ENCODE assay signal across 1 cellular context in genomic region chr2:157856157-157856455, GRCh38.
TF ChIP-seq lines count a peak whose summit lies in the region.

No MANE protein-coding gene starts in this region.

TF ChIP-seq in K562, 482 proteins besides CTCF, POLR2A, EP300 and RAD21 (continued from another document):
- TF ChIP-seq, protein P1, sequence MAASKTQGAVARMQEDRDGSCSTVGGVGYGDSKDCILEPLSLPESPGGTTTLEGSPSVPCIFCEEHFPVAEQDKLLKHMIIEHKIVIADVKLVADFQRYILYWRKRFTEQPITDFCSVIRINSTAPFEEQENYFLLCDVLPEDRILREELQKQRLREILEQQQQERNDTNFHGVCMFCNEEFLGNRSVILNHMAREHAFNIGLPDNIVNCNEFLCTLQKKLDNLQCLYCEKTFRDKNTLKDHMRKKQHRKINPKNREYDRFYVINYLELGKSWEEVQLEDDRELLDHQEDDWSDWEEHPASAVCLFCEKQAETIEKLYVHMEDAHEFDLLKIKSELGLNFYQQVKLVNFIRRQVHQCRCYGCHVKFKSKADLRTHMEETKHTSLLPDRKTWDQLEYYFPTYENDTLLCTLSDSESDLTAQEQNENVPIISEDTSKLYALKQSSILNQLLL (CRISPR knock-in tag; IDR thresholded peaks at IDR 0.05; ENCODE audit: borderline replicate concordance) = no peak
- TF ChIP-seq ZNF311 (CRISPR knock-in tag; IDR thresholded peaks at IDR 0.05) (no peak), ZNF407 (IDR thresholded peaks at IDR 0.05; ENCODE audit: low read depth) (no peak), MTF1 (CRISPR knock-in tag; IDR thresholded peaks at IDR 0.05; ENCODE audit: borderline replicate concordance) (no peak), CEBPG (CRISPR knock-in tag; IDR thresholded peaks at IDR 0.05) (no peak), CEBPG (tag; conservative IDR thresholded peaks at IDR 0.05 in 1 of 2, IDR thresholded peaks at IDR 0.05 in 1 of 2) (peak in 1 of 2 experiments; percentile 41; a peak in 1 of 4 replicates), THAP7 (CRISPR knock-in tag; IDR thresholded peaks at IDR 0.05) (no peak), ZEB2 (IDR thresholded peaks at IDR 0.05) (no peak), NR1H2 (CRISPR knock-in tag; IDR thresholded peaks at IDR 0.05) (no peak), RCOR1 (IDR thresholded peaks at IDR 0.05; ENCODE audit: borderline replicate concordance in 1 of 2, low read depth in 2 of 2, low read length in 2 of 2) (no peak), ZNF644 (tag; IDR thresholded peaks at IDR 0.05; ENCODE audit: low read depth) (no peak), ZKSCAN8 (CRISPR knock-in tag; IDR thresholded peaks at IDR 0.05) (no peak), NCOA4 (IDR thresholded peaks at IDR 0.05; ENCODE audit: partially characterized antibody) (no peak), ZC3H4 (CRISPR knock-in tag; IDR thresholded peaks at IDR 0.05; ENCODE audit: borderline replicate concordance) (no peak), JUN (IDR thresholded peaks at IDR 0.05; ENCODE audit: borderline replicate concordance, low read depth, low read length) (0 out of 2 replicates have a peak, but pooled peaks have one; percentile 27), JUN (CRISPR knock-in tag; IDR thresholded peaks at IDR 0.05; ENCODE audit: borderline replicate concordance) (no peak), BDP1 (IDR thresholded peaks at IDR 0.05; ENCODE audit: insufficient read depth, insufficient read length) (no peak), ZNF239 (CRISPR knock-in tag; IDR thresholded peaks at IDR 0.05) (no peak), EGR1 (conservative IDR thresholded peaks at IDR 0.05) (no peak), ZBTB49 (CRISPR knock-in tag; IDR thresholded peaks at IDR 0.05; ENCODE audit: borderline replicate concordance) (no peak), ZZZ3 (IDR thresholded peaks at IDR 0.05) (no peak)
- TF ChIP-seq, protein P2, sequence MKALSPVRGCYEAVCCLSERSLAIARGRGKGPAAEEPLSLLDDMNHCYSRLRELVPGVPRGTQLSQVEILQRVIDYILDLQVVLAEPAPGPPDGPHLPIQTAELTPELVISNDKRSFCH (CRISPR knock-in tag; IDR thresholded peaks at IDR 0.05) = no peak
- TF ChIP-seq, protein P2 (tag; IDR thresholded peaks at IDR 0.05) = no peak
- TF ChIP-seq, protein P3, sequence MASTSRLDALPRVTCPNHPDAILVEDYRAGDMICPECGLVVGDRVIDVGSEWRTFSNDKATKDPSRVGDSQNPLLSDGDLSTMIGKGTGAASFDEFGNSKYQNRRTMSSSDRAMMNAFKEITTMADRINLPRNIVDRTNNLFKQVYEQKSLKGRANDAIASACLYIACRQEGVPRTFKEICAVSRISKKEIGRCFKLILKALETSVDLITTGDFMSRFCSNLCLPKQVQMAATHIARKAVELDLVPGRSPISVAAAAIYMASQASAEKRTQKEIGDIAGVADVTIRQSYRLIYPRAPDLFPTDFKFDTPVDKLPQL (IDR thresholded peaks at IDR 0.05; ENCODE audit: extremely low read depth, insufficient read length) = no peak
- TF ChIP-seq, protein P4, sequence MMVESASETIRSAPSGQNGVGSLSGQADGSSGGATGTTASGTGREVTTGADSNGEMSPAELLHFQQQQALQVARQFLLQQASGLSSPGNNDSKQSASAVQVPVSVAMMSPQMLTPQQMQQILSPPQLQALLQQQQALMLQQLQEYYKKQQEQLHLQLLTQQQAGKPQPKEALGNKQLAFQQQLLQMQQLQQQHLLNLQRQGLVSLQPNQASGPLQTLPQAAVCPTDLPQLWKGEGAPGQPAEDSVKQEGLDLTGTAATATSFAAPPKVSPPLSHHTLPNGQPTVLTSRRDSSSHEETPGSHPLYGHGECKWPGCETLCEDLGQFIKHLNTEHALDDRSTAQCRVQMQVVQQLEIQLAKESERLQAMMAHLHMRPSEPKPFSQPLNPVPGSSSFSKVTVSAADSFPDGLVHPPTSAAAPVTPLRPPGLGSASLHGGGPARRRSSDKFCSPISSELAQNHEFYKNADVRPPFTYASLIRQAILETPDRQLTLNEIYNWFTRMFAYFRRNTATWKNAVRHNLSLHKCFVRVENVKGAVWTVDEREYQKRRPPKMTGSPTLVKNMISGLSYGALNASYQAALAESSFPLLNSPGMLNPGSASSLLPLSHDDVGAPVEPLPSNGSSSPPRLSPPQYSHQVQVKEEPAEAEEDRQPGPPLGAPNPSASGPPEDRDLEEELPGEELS (CRISPR knock-in tag; IDR thresholded peaks at IDR 0.05; ENCODE audit: borderline replicate concordance) = no peak
- TF ChIP-seq, protein P5, sequence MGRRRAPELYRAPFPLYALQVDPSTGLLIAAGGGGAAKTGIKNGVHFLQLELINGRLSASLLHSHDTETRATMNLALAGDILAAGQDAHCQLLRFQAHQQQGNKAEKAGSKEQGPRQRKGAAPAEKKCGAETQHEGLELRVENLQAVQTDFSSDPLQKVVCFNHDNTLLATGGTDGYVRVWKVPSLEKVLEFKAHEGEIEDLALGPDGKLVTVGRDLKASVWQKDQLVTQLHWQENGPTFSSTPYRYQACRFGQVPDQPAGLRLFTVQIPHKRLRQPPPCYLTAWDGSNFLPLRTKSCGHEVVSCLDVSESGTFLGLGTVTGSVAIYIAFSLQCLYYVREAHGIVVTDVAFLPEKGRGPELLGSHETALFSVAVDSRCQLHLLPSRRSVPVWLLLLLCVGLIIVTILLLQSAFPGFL (CRISPR knock-in tag; IDR thresholded peaks at IDR 0.05) = no peak
